Comparison of ENCODE assay signal across 9 cellular contexts in genomic region chrX:79081895-79082512, GRCh38.
DNase-seq lines count a peak whose midpoint lies in the region; ATAC-seq, FAIRE-seq and TF ChIP-seq lines count a peak whose summit lies in the region.
"Had no signal": no experiment of that assay in that cellular context is flagged by ENCODE, and none has a peak within 500 bp of the region (broad histone marks: within the 10 kb centered on the region; RNA-seq: fewer than 3 reads in every experiment).

No MANE protein-coding gene starts in this region.

- TF ChIP-seq EP300 in A549 (IDR thresholded peaks at IDR 0.05), result no peak

- TF ChIP-seq CTCF in A549 (IDR thresholded peaks at IDR 0.05), result peak; percentile 57
- TF ChIP-seq CTCF in choroid plexus epithelial cell (conservative IDR thresholded peaks at IDR 0.05; ENCODE audit: low read depth, low read length), result peak; percentile 44
- TF ChIP-seq CTCF in lung (IDR thresholded peaks at IDR 0.05; ENCODE audit: control extremely low read depth, extremely low read depth), result peak; percentile 33

- CTCF ChIA-PET in A549 (lab: Yijun Ruan, JAX), result interaction anchor here (0.9 to 2.1 kb wide), 2 partner anchors 11 to 527 kb away, joined by 4 to 9 read pairs; no protein-coding TSS in a partner anchor

- H3K27ac ChIP-seq in A549 (no peak overlapping the region), lung (ENCODE audit: low read depth in 1 of 2, low read length in 1 of 2) (no peak overlapping the region)
- H3K27ac ChIP-seq: HL-60 had no signal

- FAIRE-seq in A549 (lab: Jason Lieb, UNC), result peak; percentile 97

- TF ChIP-seq POLR2A in A549 (IDR thresholded peaks at IDR 0.05; ENCODE audit: low read length), result no peak

- 2% methylated on average over 6 of the region's 6 CpGs for WGBS in A549 (ENCODE audit: missing lambda C conversion rate)
- WGBS in lung, 2 donors, result 12 to 19% methylated on average over 6 of the region's 6 CpGs

- peak in 1 of 2 experiments; percentile 53; a peak in 3 of 6 replicates for ATAC-seq in A549
- ATAC-seq in HG03159 (IDR thresholded peaks at IDR 0.05; ENCODE audit: unreplicated experiment), result peak; percentile 73
- no peak for ATAC-seq in lung (ENCODE audit: insufficient read depth, low FRiP score)
- no peak for ATAC-seq in HG03469 (IDR thresholded peaks at IDR 0.05; ENCODE audit: unreplicated experiment)
- no peak for ATAC-seq in HG03432 (IDR thresholded peaks at IDR 0.05; ENCODE audit: unreplicated experiment)

- POLR2A ChIA-PET in A549 (lab: Yijun Ruan, JAX), result no interaction called here

- DNase-seq in A549 (ENCODE audit: low read depth in 1 of 2, low spot score in 1 of 2) (peak; percentile 4 to 22), GM03348 (ENCODE audit: low spot score) (peak; percentile 29), SK-N-DZ (ENCODE audit: low spot score) (peak; percentile 12), choroid plexus epithelial cell (ENCODE audit: low read depth) (peak; percentile 61), lung (ENCODE audit: low spot score) (no peak)

- H3K4me1 ChIP-seq in A549 (no peaks in the 10 kb centered on the region), lung (ENCODE audit: control insufficient read depth in 2 of 2, insufficient read depth in 2 of 2, low read length in 2 of 2) (no peaks in the 10 kb centered on the region)

- TF ChIP-seq RAD21 in A549 (conservative IDR thresholded peaks at IDR 0.05 in 1 of 2, IDR thresholded peaks at IDR 0.05 in 1 of 2), result peak; percentile 61 to 63

- H3K4me2 ChIP-seq in A549, result no peak overlapping the region

- H3K9me3 ChIP-seq in A549, result no peaks in the 10 kb centered on the region
- H3K9me3 ChIP-seq in lung (ENCODE audit: control insufficient read depth in 2 of 2, insufficient read depth in 1 of 2, low read length in 1 of 2), result no peaks in the 10 kb centered on the region

- no peaks in the 10 kb centered on the region for H3K36me3 ChIP-seq in lung (ENCODE audit: control insufficient read depth in 2 of 2, insufficient read depth in 2 of 2, low read length in 2 of 2)

- H3K4me3 ChIP-seq in A549 (no peak overlapping the region), choroid plexus epithelial cell (ENCODE audit: low read depth, low read length) (no peak overlapping the region), lung (no peak overlapping the region)

- H3K27me3 ChIP-seq in lung (ENCODE audit: control insufficient read depth, insufficient read depth), result no peaks in the 10 kb centered on the region

TF ChIP-seq in A549, 52 proteins besides CTCF, POLR2A, EP300 and RAD21:
- peak; percentile 50; the same call in 2 of the 3 replicates for TF ChIP-seq SMC3 (IDR thresholded peaks at IDR 0.05)
- TF ChIP-seq JUNB (IDR thresholded peaks at IDR 0.05), result no peak
